Comparison of ENCODE assay signal across 27 cellular contexts in the genomic region with DNA sequence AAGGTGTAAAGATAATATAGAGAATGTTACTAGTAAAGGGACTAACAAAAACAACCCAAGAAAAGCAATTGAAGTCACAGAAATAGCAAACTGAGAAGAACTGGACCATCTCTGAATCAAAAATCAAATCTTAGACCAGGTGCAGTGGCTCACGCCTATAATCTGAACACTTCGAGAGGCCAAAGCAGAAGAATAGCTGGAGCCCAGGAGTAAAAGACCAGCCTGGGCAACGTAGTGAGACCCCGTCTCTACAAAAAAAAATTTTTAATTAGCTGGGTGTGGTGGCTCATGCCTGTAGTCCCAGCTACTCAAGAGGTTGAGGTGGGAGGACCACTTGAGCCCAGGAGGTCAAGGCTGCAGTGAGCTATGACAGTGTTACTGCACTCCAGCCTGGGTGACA.
"Had no signal": no experiment of that assay in that cellular context is flagged by ENCODE, and none has a peak within 500 bp of the region (broad histone marks: within the 10 kb centered on the region; RNA-seq: fewer than 3 reads in every experiment).

No MANE protein-coding gene starts in this region.

- H3K36me3 Mint-ChIP-seq: stimulated activated effector memory CD8-positive, alpha-beta T cell treated with anti-CD3 and anti-CD28 coated beads, Interleukin-12 subunit alpha, Interleukin-12 subunit beta, amount 100 ng/mL, for 72 hours; stimulated activated memory B cell treated with anti-CD40 and anti-IgM and Interleukin-4, amounts not matched to agents 10 μg/mL and 1 μg/mL and 100 μg/mL, for 72 hours; stimulated activated naive B cell treated with anti-CD40 and anti-IgM and Interleukin-4, amounts not matched to agents 10 μg/mL and 1 μg/mL and 100 μg/mL, for 72 hours; type B pancreatic cell had no signal

- H3K27ac Mint-ChIP-seq: stimulated activated effector memory CD8-positive, alpha-beta T cell treated with anti-CD3 and anti-CD28 coated beads, Interleukin-12 subunit alpha, Interleukin-12 subunit beta, amount 100 ng/mL, for 72 hours; stimulated activated memory B cell treated with anti-CD40 and anti-IgM and Interleukin-4, amounts not matched to agents 10 μg/mL and 1 μg/mL and 100 μg/mL, for 72 hours; stimulated activated naive B cell treated with anti-CD40 and anti-IgM and Interleukin-4, amounts not matched to agents 10 μg/mL and 1 μg/mL and 100 μg/mL, for 72 hours; stimulated activated naive CD8-positive, alpha-beta T cell treated with anti-CD3 and anti-CD28 coated beads, Interleukin-15, amount 100 ng/mL, for 72 hours; stimulated activated naive CD8-positive, alpha-beta T cell treated with anti-CD3 and anti-CD28 coated beads, Interleukin-15, Interleukin-2, amounts not matched to agents 100 ng/mL and 50 ng/mL, for 24 hours; type B pancreatic cell had no signal

- H3K9me3 ChIP-seq: stomach, suprapubic skin, testis, thoracic aorta, thyroid gland, tibial artery, tibial nerve, transverse colon, upper lobe of left lung, upper lobe of right lung, uterus, vagina had no signal

- DNase-seq: stimulated activated CD4-positive, alpha-beta T cell treated with anti-CD3 and anti-CD28 coated beads, Interleukin-2, amount 100 ng/mL, for 48 hours; stimulated activated CD4-positive, alpha-beta T cell treated with anti-CD3 and anti-CD28 coated beads, Interleukin-4, amount 100 ng/mL, for 1 hour; stimulated activated CD4-positive, alpha-beta T cell treated with anti-CD3 and anti-CD28 coated beads, Interleukin-4, amount 100 ng/mL, for 24 hours; stimulated activated CD4-positive, alpha-beta T cell treated with anti-CD3 and anti-CD28 coated beads, Interleukin-4, amount 100 ng/mL, for 4 hours; stimulated activated CD8-positive, alpha-beta memory T cell treated with anti-CD3 and anti-CD28 coated beads, Interleukin-4, amount 100 ng/mL, for 48 hours; stimulated activated naive B cell treated with anti-CD40 and anti-IgM and Interleukin-4, amounts not matched to agents 10 μg/mL and 1 μg/mL and 100 μg/mL, for 72 hours; stimulated activated naive CD4-positive, alpha-beta T cell; stimulated activated naive CD4-positive, alpha-beta T cell treated with Interleukin-2 at 50 U/mL for 16 hours; stimulated activated naive CD8-positive, alpha-beta T cell treated with anti-CD3 and anti-CD28 coated beads, Interleukin-15, amount 100 ng/mL, for 72 hours; stimulated activated naive CD8-positive, alpha-beta T cell treated with anti-CD3 and anti-CD28 coated beads, Interleukin-15, Interleukin-2, amounts not matched to agents 100 U/mL and 50 U/mL, for 24 hours; stomach; substantia nigra; testis; tibial artery; transverse colon; upper lobe of left lung; upper lobe of right lung; uterus had no signal

- H3K4me3 ChIP-seq: stomach, suprapubic skin, testis, thoracic aorta, thyroid gland, tibial artery, tibial nerve, transverse colon, upper lobe of left lung, upper lobe of right lung, uterus, vagina had no signal

- H3K9me3 Mint-ChIP-seq: stimulated activated effector memory CD8-positive, alpha-beta T cell treated with anti-CD3 and anti-CD28 coated beads, Interleukin-12 subunit alpha, Interleukin-12 subunit beta, amount 100 ng/mL, for 72 hours; stimulated activated memory B cell treated with anti-CD40 and anti-IgM and Interleukin-4, amounts not matched to agents 10 μg/mL and 1 μg/mL and 100 μg/mL, for 72 hours; stimulated activated naive B cell treated with anti-CD40 and anti-IgM and Interleukin-4, amounts not matched to agents 10 μg/mL and 1 μg/mL and 100 μg/mL, for 72 hours; stimulated activated naive CD8-positive, alpha-beta T cell treated with anti-CD3 and anti-CD28 coated beads, Interleukin-15, amount 100 ng/mL, for 72 hours; stimulated activated naive CD8-positive, alpha-beta T cell treated with anti-CD3 and anti-CD28 coated beads, Interleukin-15, Interleukin-2, amounts not matched to agents 100 ng/mL and 50 ng/mL, for 24 hours; type B pancreatic cell had no signal

- H3K4me1 ChIP-seq: suprapubic skin, testis, tibial artery, tibial nerve, upper lobe of left lung, upper lobe of right lung, uterus, vagina had no signal

- H3K4me3 Mint-ChIP-seq: stimulated activated effector memory CD8-positive, alpha-beta T cell treated with anti-CD3 and anti-CD28 coated beads, Interleukin-12 subunit alpha, Interleukin-12 subunit beta, amount 100 ng/mL, for 72 hours; stimulated activated memory B cell treated with anti-CD40 and anti-IgM and Interleukin-4, amounts not matched to agents 10 μg/mL and 1 μg/mL and 100 μg/mL, for 72 hours; stimulated activated naive B cell treated with anti-CD40 and anti-IgM and Interleukin-4, amounts not matched to agents 10 μg/mL and 1 μg/mL and 100 μg/mL, for 72 hours; stimulated activated naive CD8-positive, alpha-beta T cell treated with anti-CD3 and anti-CD28 coated beads, Interleukin-15, amount 100 ng/mL, for 72 hours; stimulated activated naive CD8-positive, alpha-beta T cell treated with anti-CD3 and anti-CD28 coated beads, Interleukin-15, Interleukin-2, amounts not matched to agents 100 ng/mL and 50 ng/mL, for 24 hours; type B pancreatic cell had no signal

- ATAC-seq: stimulated activated effector memory CD8-positive, alpha-beta T cell treated with anti-CD3 and anti-CD28 coated beads, Interleukin-12 subunit alpha, Interleukin-12 subunit beta, amount 100 ng/mL, for 72 hours; stimulated activated memory B cell treated with anti-CD40 and anti-IgM and Interleukin-4, amounts not matched to agents 10 μg/mL and 1 μg/mL and 100 μg/mL, for 72 hours; stimulated activated naive B cell treated with anti-CD40 and anti-IgM and Interleukin-4, amounts not matched to agents 10 μg/mL and 1 μg/mL and 100 μg/mL, for 72 hours; stimulated activated naive CD8-positive, alpha-beta T cell treated with anti-CD3 and anti-CD28 coated beads, Interleukin-15, amount 100 ng/mL, for 72 hours; stimulated activated naive CD8-positive, alpha-beta T cell treated with anti-CD3 and anti-CD28 coated beads, Interleukin-15, Interleukin-2, amounts not matched to agents 100 U/mL and 50 U/mL, for 24 hours; upper lobe of right lung had no signal

- H3K4me1 Mint-ChIP-seq: stimulated activated effector memory CD8-positive, alpha-beta T cell treated with anti-CD3 and anti-CD28 coated beads, Interleukin-12 subunit alpha, Interleukin-12 subunit beta, amount 100 ng/mL, for 72 hours; stimulated activated memory B cell treated with anti-CD40 and anti-IgM and Interleukin-4, amounts not matched to agents 10 μg/mL and 1 μg/mL and 100 μg/mL, for 72 hours; stimulated activated naive B cell treated with anti-CD40 and anti-IgM and Interleukin-4, amounts not matched to agents 10 μg/mL and 1 μg/mL and 100 μg/mL, for 72 hours; stimulated activated naive CD8-positive, alpha-beta T cell treated with anti-CD3 and anti-CD28 coated beads, Interleukin-15, amount 100 ng/mL, for 72 hours had no signal

- H3K27me3 ChIP-seq: suprapubic skin, testis, thyroid gland, upper lobe of left lung, upper lobe of right lung, uterus, vagina had no signal

- H3K27me3 Mint-ChIP-seq: stimulated activated memory B cell treated with anti-CD40 and anti-IgM and Interleukin-4, amounts not matched to agents 10 μg/mL and 1 μg/mL and 100 μg/mL, for 72 hours had no signal

- H3K27ac ChIP-seq: stomach, suprapubic skin, testis, thoracic aorta, thyroid gland, tibial artery, tibial nerve, upper lobe of left lung, upper lobe of right lung, uterus, vagina had no signal

- H3K36me3 ChIP-seq: stomach, suprapubic skin, thoracic aorta, thyroid gland, tibial artery, tibial nerve, transverse colon, upper lobe of left lung, upper lobe of right lung, uterus, vagina had no signal
